Comparison of ENCODE assay signal across 1 cellular context in genomic region chr1:8864713-8865397, GRCh38.
TF ChIP-seq lines count a peak whose summit lies in the region.

No MANE protein-coding gene starts in this region.

TF ChIP-seq in WTC11, 78 proteins besides CTCF, POLR2A, EP300 and RAD21:
- TF ChIP-seq NR1H2 (CRISPR knock-in tag; IDR thresholded peaks at IDR 0.05) (no peak), KAT7 (CRISPR knock-in tag; IDR thresholded peaks at IDR 0.05; ENCODE audit: borderline replicate concordance) (no peak), ESRRA (CRISPR knock-in tag; IDR thresholded peaks at IDR 0.05; ENCODE audit: borderline replicate concordance) (no peak)
- TF ChIP-seq, protein P1, sequence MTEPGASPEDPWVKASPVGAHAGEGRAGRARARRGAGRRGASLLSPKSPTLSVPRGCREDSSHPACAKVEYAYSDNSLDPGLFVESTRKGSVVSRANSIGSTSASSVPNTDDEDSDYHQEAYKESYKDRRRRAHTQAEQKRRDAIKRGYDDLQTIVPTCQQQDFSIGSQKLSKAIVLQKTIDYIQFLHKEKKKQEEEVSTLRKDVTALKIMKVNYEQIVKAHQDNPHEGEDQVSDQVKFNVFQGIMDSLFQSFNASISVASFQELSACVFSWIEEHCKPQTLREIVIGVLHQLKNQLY (CRISPR knock-in tag; IDR thresholded peaks at IDR 0.05) = no peak
- TF ChIP-seq, protein P2, sequence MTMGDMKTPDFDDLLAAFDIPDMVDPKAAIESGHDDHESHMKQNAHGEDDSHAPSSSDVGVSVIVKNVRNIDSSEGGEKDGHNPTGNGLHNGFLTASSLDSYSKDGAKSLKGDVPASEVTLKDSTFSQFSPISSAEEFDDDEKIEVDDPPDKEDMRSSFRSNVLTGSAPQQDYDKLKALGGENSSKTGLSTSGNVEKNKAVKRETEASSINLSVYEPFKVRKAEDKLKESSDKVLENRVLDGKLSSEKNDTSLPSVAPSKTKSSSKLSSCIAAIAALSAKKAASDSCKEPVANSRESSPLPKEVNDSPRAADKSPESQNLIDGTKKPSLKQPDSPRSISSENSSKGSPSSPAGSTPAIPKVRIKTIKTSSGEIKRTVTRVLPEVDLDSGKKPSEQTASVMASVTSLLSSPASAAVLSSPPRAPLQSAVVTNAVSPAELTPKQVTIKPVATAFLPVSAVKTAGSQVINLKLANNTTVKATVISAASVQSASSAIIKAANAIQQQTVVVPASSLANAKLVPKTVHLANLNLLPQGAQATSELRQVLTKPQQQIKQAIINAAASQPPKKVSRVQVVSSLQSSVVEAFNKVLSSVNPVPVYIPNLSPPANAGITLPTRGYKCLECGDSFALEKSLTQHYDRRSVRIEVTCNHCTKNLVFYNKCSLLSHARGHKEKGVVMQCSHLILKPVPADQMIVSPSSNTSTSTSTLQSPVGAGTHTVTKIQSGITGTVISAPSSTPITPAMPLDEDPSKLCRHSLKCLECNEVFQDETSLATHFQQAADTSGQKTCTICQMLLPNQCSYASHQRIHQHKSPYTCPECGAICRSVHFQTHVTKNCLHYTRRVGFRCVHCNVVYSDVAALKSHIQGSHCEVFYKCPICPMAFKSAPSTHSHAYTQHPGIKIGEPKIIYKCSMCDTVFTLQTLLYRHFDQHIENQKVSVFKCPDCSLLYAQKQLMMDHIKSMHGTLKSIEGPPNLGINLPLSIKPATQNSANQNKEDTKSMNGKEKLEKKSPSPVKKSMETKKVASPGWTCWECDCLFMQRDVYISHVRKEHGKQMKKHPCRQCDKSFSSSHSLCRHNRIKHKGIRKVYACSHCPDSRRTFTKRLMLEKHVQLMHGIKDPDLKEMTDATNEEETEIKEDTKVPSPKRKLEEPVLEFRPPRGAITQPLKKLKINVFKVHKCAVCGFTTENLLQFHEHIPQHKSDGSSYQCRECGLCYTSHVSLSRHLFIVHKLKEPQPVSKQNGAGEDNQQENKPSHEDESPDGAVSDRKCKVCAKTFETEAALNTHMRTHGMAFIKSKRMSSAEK (CRISPR knock-in tag; IDR thresholded peaks at IDR 0.05; ENCODE audit: borderline replicate concordance) = no peak
